Comparison of ENCODE assay signal across 9 cellular contexts in genomic region chr5:139747583-139748504, GRCh38. TPM values are rescaled to one million over a fixed set of nuclear protein-coding genes. Genes with fewer than 3 reads are reported as not detected.
DNase-seq lines count a peak whose midpoint lies in the region; ATAC-seq lines count a peak whose summit lies in the region.
"Had no signal": no experiment of that assay in that cellular context is flagged by ENCODE, and none has a peak within 500 bp of the region (broad histone marks: within the 10 kb centered on the region; RNA-seq: fewer than 3 reads in every experiment).

No MANE protein-coding gene starts in this region.

- WGBS in mesodermal cell (ENCODE audit: insufficient coverage in 2 of 2), 2 experiments: 2 to 3% methylated on average over 44 to 56 of the region's 60 CpGs

- peaks cover 35% of the 10 kb centered on the region for H3K4me1 Mint-ChIP-seq in activated CD4-positive, alpha-beta T cell treated with anti-CD3 and anti-CD28 coated beads, Interleukin-2, amount 10 ng/mL, durations not matched to agents 24 days and 14 days

- no peaks in the 10 kb centered on the region for H3K36me3 ChIP-seq in duodenal mucosa (ENCODE audit: control insufficient read depth in 1 of 2, insufficient read depth in 2 of 2, low read length in 2 of 2)
- no peaks in the 10 kb centered on the region for H3K36me3 ChIP-seq in mesodermal cell (ENCODE audit: control insufficient read depth, insufficient read depth, low read length)

- H3K4me3 ChIP-seq in duodenal mucosa (ENCODE audit: low read depth in 1 of 2, low read length in 2 of 2) (peak overlapping the region; percentile 60 to 65), mesodermal cell (ENCODE audit: extremely low read depth, insufficient read depth, low read length, poor library complexity, severe bottlenecking) (peak overlapping the region; percentile 25)

- peak; percentile 12 for ATAC-seq in HG03457 (IDR thresholded peaks at IDR 0.05; ENCODE audit: unreplicated experiment)

- intact Hi-C loops in activated CD4-positive, alpha-beta T cell treated with anti-CD3 and anti-CD28 coated beads, Interleukin-2, amount 10 ng/mL, durations not matched to agents 24 days and 14 days (cut with micrococcal nuclease): loop anchor here (1.0 to 10.0 kb wide), 5 partner anchors 17 to 367 kb away; partner anchors contain the start of gene PURA

- H3K4me1 ChIP-seq in duodenal mucosa (ENCODE audit: control insufficient read depth in 1 of 2, insufficient read depth in 2 of 2, low read length in 2 of 2) (peaks cover 22 to 28% of the 10 kb centered on the region in 2 donors), mesodermal cell (ENCODE audit: control insufficient read depth, insufficient read depth, low read length, poor library complexity, severe bottlenecking) (peaks cover 42% of the 10 kb centered on the region)

- H3K27me3 ChIP-seq in duodenal mucosa (ENCODE audit: control insufficient read depth in 1 of 2, insufficient read depth in 2 of 2, low read length in 2 of 2): peaks cover 29 to 43% of the 10 kb centered on the region in 2 donors

- H3K9me3 ChIP-seq in duodenal mucosa (ENCODE audit: control insufficient read depth in 1 of 2, low read length in 2 of 2) (no peaks in the 10 kb centered on the region), mesodermal cell (ENCODE audit: control insufficient read depth, low read length) (no peaks in the 10 kb centered on the region)

- H3K27ac Mint-ChIP-seq in activated CD4-positive, alpha-beta T cell treated with anti-CD3 and anti-CD28 coated beads, Interleukin-2, amount 10 ng/mL, durations not matched to agents 24 days and 14 days: peak overlapping the region; percentile 78

- H3K9me3 Mint-ChIP-seq in activated CD4-positive, alpha-beta T cell treated with anti-CD3 and anti-CD28 coated beads, Interleukin-2, amount 10 ng/mL, durations not matched to agents 24 days and 14 days: no peaks in the 10 kb centered on the region

- peak; percentile 82 for DNase-seq in DMS53 (lab: John Stamatoyannopoulos, UW)
- DNase-seq in DMS53 treated with DMSO at 0.1 percent for 48 hours (lab: John Stamatoyannopoulos, UW; ENCODE audit: unreplicated experiment): no peak
- DNase-seq in activated CD4-positive, alpha-beta T cell treated with anti-CD3 and anti-CD28 coated beads, Interleukin-2, amount 10 ng/mL, durations not matched to agents 24 days and 14 days: peak; percentile 77
- DNase-seq in stimulated activated CD8-positive, alpha-beta memory T cell treated with anti-CD3 and anti-CD28 coated beads, Interleukin-7, amount 100 ng/mL, for 4 hours (ENCODE audit: low read depth in 2 of 2): peak; percentile 58 to 74
- no peak for DNase-seq in SIG-M5 treated with dmso at 0.1 percent for 504 hours (lab: John Stamatoyannopoulos, UW; ENCODE audit: unreplicated experiment)

- H3K27ac ChIP-seq in duodenal mucosa (ENCODE audit: low read depth, low read length) (no peak overlapping the region), mesodermal cell (ENCODE audit: low read depth, low read length, severe bottlenecking) (peak overlapping the region; percentile 75)
- H3K27ac ChIP-seq: 22Rv1 had no signal

- peak overlapping the region; percentile 82 for H3K4me3 Mint-ChIP-seq in activated CD4-positive, alpha-beta T cell treated with anti-CD3 and anti-CD28 coated beads, Interleukin-2, amount 10 ng/mL, durations not matched to agents 24 days and 14 days

- peaks cover 43% of the 10 kb centered on the region for H3K27me3 Mint-ChIP-seq in activated CD4-positive, alpha-beta T cell treated with anti-CD3 and anti-CD28 coated beads, Interleukin-2, amount 10 ng/mL, durations not matched to agents 24 days and 14 days

- H3K9ac ChIP-seq in duodenal mucosa (ENCODE audit: low read depth in 1 of 2, low read length in 2 of 2): peak overlapping the region; percentile 18 to 43

- H3K36me3 Mint-ChIP-seq in activated CD4-positive, alpha-beta T cell treated with anti-CD3 and anti-CD28 coated beads, Interleukin-2, amount 10 ng/mL, durations not matched to agents 24 days and 14 days (ENCODE audit: low read depth): no peaks in the 10 kb centered on the region

RNA-seq across cellular contexts. Expression of gene PSD2, which starts 47.8 kb away (rescaled TPM):
- not detected in 2 replicates for total RNA-seq in activated CD4-positive, alpha-beta T cell treated with anti-CD3 and anti-CD28 coated beads, Interleukin-2, amount 10 ng/mL, durations not matched to agents 24 days and 14 days
- 2.1 TPM for polyA plus RNA-seq in mesodermal cell (2013, experiment 1 of 2)
- polyA plus RNA-seq in mesodermal cell (2013, experiment 2 of 2): 1.3 TPM

Comparison
In these comparisons a context has a peak if more than half of its experiments do, and no peak if none do; other contexts are left out.
1. DNase-seq: peak in DMS53 (single experiment), activated CD4-positive, alpha-beta T cell treated with anti-CD3 and anti-CD28 coated beads, Interleukin-2, amount 10 ng/mL, durations not matched to agents 24 days and 14 days (single experiment) and stimulated activated CD8-positive, alpha-beta memory T cell treated with anti-CD3 and anti-CD28 coated beads, Interleukin-7, amount 100 ng/mL, for 4 hours (2 of 2); none in DMS53 treated with DMSO at 0.1 percent for 48 hours (single experiment) and SIG-M5 treated with dmso at 0.1 percent for 504 hours (single experiment).